Comparison of ENCODE assay signal across 9 cellular contexts in the genomic region with DNA sequence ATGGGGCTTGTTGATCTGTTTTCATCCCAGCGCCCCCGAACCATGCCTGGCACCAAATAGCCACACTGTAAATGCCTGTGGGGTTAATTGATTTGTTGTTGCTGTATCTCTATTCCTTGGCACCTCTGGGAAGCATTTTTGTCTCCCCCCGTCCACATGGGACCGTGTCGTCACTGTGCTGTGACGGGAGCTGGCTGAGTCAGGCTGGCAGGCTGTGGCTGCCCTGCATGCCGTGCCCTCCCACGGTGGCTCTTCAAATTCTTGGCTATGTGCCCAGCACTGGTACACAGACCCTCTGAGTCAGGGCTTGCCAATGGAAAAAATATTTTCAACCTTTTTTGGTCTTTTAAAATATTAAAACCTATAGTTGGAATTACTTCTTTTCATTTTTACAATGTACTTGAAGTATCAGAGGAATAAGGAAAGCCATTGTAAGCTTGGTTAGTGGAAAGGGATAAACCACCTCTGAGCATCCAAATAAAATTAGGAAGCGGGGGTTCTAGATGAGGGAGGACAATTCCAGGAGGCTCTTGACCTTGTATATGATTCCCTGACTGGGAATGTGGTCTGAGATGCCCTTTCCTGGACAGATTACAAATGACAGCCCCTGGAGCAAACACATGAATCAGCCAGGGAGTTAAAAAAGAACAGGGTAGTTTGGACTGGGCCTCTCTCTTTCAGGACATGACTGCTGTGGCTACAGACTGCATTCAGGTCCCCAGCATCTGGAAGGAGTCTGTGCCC. TPM values are rescaled to one million over a fixed set of nuclear protein-coding genes. Genes with fewer than 3 reads are reported as not detected.
DNase-seq lines count a peak whose midpoint lies in the region; ATAC-seq, FAIRE-seq and TF ChIP-seq lines count a peak whose summit lies in the region.
"Had no signal": no experiment of that assay in that cellular context is flagged by ENCODE, and none has a peak within 500 bp of the region (broad histone marks: within the 10 kb centered on the region; RNA-seq: fewer than 3 reads in every experiment).

No MANE protein-coding gene starts in this region.

- DNase-seq in HFF-Myc (ENCODE audit: extremely low read depth, low read depth) = peak; percentile 37
- peak; percentile 92 for DNase-seq in RPMI7951 (ENCODE audit: low read depth)
- DNase-seq in bronchial epithelial cell (ENCODE audit: low read depth) = peak; percentile 85
- DNase-seq in lung microvascular endothelial cell (ENCODE audit: low read depth in 2 of 2) = peak; percentile 71 to 76
- no peak for DNase-seq in stimulated activated naive B cell treated with anti-CD40 and anti-IgM and Interleukin-4, amounts not matched to agents 10 μg/mL and 1 μg/mL and 100 μg/mL, for 72 hours
- no peak for DNase-seq in cortex of kidney (lab: John Stamatoyannopoulos, UW)

- FAIRE-seq in bronchial epithelial cell (lab: Jason Lieb, UNC) = no peak
- FAIRE-seq: K562 had no signal

- ATAC-seq in stimulated activated naive B cell treated with anti-CD40 and anti-IgM and Interleukin-4, amounts not matched to agents 10 μg/mL and 1 μg/mL and 100 μg/mL, for 72 hours (replicated peaks) = no peak
- no peak for ATAC-seq in HG03571 (IDR thresholded peaks at IDR 0.05; ENCODE audit: unreplicated experiment)
- ATAC-seq in HG03432 (IDR thresholded peaks at IDR 0.05; ENCODE audit: unreplicated experiment) = no peak
- ATAC-seq: K562 had no signal

- peaks cover 58 to 89% of the 10 kb centered on the region in 2 donors for H3K4me1 Mint-ChIP-seq in stimulated activated naive B cell treated with anti-CD40 and anti-IgM and Interleukin-4, amounts not matched to agents 10 μg/mL and 1 μg/mL and 100 μg/mL, for 72 hours

- no peaks in the 10 kb centered on the region for H3K27me3 Mint-ChIP-seq in stimulated activated naive B cell treated with anti-CD40 and anti-IgM and Interleukin-4, amounts not matched to agents 10 μg/mL and 1 μg/mL and 100 μg/mL, for 72 hours

- peak overlapping the region; percentile 27 to 48 for H3K4me3 Mint-ChIP-seq in stimulated activated naive B cell treated with anti-CD40 and anti-IgM and Interleukin-4, amounts not matched to agents 10 μg/mL and 1 μg/mL and 100 μg/mL, for 72 hours

- TF ChIP-seq CTCF in HFF-Myc (IDR thresholded peaks at IDR 0.05; ENCODE audit: low read depth, low read length, missing control alignments) (no peak), bronchial epithelial cell (IDR thresholded peaks at IDR 0.05; ENCODE audit: insufficient read depth, low read length, severe bottlenecking) (no peak)

- H3K36me3 Mint-ChIP-seq in stimulated activated naive B cell treated with anti-CD40 and anti-IgM and Interleukin-4, amounts not matched to agents 10 μg/mL and 1 μg/mL and 100 μg/mL, for 72 hours = peaks cover 37 to 74% of the 10 kb centered on the region in 2 donors

- H3K27ac Mint-ChIP-seq in stimulated activated naive B cell treated with anti-CD40 and anti-IgM and Interleukin-4, amounts not matched to agents 10 μg/mL and 1 μg/mL and 100 μg/mL, for 72 hours = peak overlapping the region; percentile 81

- no peaks in the 10 kb centered on the region for H3K27me3 ChIP-seq in bronchial epithelial cell (ENCODE audit: control insufficient read depth, insufficient read depth, low read length)

- H3K4me3 ChIP-seq in HFF-Myc (replicated peaks; ENCODE audit: low read depth, low read length) (no peak overlapping the region), bronchial epithelial cell (ENCODE audit: low read depth, low read length) (no peak overlapping the region)
- H3K4me3 ChIP-seq: K562 had no signal

- H3K36me3 ChIP-seq in bronchial epithelial cell (ENCODE audit: control insufficient read depth, insufficient read depth, low read length) = no peaks in the 10 kb centered on the region

- peaks cover 3 to 8% of the 10 kb centered on the region in 2 donors for H3K9me3 Mint-ChIP-seq in stimulated activated naive B cell treated with anti-CD40 and anti-IgM and Interleukin-4, amounts not matched to agents 10 μg/mL and 1 μg/mL and 100 μg/mL, for 72 hours

RNA-seq across cellular contexts. Expression of a gene that starts 59.4 kb away (rescaled TPM):
- 26.3 and 28.0 TPM in 2 replicates for total RNA-seq in RPMI7951 (2014; rRNA removed; shearing (Covaris generic))
- total RNA-seq in bronchial epithelial cell (14.5 and 20.7 TPM in 2 replicates), lung microvascular endothelial cell (7.9 and 10.5 TPM in 2 replicates)

Comparison
In these comparisons a context has a peak if more than half of its experiments do, and no peak if none do; other contexts are left out.
1. DNase-seq: peak in HFF-Myc (single experiment), RPMI7951 (single experiment), bronchial epithelial cell (single experiment) and lung microvascular endothelial cell (2 of 2); none in stimulated activated naive B cell treated with anti-CD40 and anti-IgM and Interleukin-4, amounts not matched to agents 10 μg/mL and 1 μg/mL and 100 μg/mL, for 72 hours (single experiment) and cortex of kidney (single experiment).